30 cellular contexts compared by ENCODE assay signal in the genomic region with DNA sequence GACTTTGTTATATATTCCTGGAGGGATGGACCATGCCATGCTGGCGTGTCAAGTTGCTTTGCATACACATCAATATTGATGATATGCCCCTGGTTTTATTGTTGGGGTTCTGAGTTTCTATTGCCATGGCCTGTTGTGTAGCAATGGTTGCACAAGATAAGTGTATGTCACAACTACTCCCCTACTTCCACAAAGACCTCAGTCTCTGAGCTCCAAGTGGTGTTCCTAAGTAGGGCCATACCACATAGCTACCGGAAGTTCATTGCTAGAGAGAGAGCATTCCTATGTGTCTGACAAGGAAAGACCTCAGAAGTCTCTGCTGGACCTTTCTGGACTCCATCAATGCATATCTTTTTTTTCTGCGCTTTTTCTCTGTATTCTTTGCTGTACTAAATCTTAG. TPM values are rescaled to one million over a fixed set of nuclear protein-coding genes. Genes with fewer than 3 reads are reported as not detected.
DNase-seq lines count a peak whose midpoint lies in the region; ATAC-seq and TF ChIP-seq lines count a peak whose summit lies in the region.
"Had no signal": no experiment of that assay in that cellular context is flagged by ENCODE, and none has a peak within 500 bp of the region (broad histone marks: within the 10 kb centered on the region; RNA-seq: fewer than 3 reads in every experiment).

No MANE protein-coding gene starts in this region.

- intact Hi-C loops in left lung (cut with DNase I): no loop called here

- H3K27me3 Mint-ChIP-seq in effector memory CD8-positive, alpha-beta T cell: peaks cover 7 to 17% of the 10 kb centered on the region in 2 donors

- H3K9me3 Mint-ChIP-seq in effector memory CD8-positive, alpha-beta T cell: no peaks in the 10 kb centered on the region

- H3F3A ChIP-seq in smooth muscle cell (ENCODE audit: low read depth): no peaks in the 10 kb centered on the region

- H3K4me3 ChIP-seq in left lung (no peak overlapping the region), smooth muscle cell (no peak overlapping the region)
- H3K4me3 ChIP-seq: GM12878, GM23338, Peyer's patch had no signal

- ATAC-seq in left lung (peak; percentile 32), HG03139 (IDR thresholded peaks at IDR 0.05; ENCODE audit: unreplicated experiment) (no peak)
- ATAC-seq in effector memory CD8-positive, alpha-beta T cell (replicated peaks): no peak
- ATAC-seq: GM12878, GM23338 had no signal

- H3K36me3 ChIP-seq in left lung: no peaks in the 10 kb centered on the region
- no peaks in the 10 kb centered on the region for H3K36me3 ChIP-seq in smooth muscle cell (ENCODE audit: low read depth)
- H3K36me3 ChIP-seq: BE2C, Peyer's patch had no signal

- no peak overlapping the region for H3K4me2 ChIP-seq in smooth muscle cell
- H3K4me2 ChIP-seq: GM23338, SK-N-SH had no signal

- H3K4me1 ChIP-seq in left lung (peaks cover 0 to 8% of the 10 kb centered on the region in 2 donors), smooth muscle cell (ENCODE audit: low read depth) (no peaks in the 10 kb centered on the region)
- H3K4me1 ChIP-seq: BE2C, Peyer's patch had no signal

- H3K36me3 Mint-ChIP-seq in effector memory CD8-positive, alpha-beta T cell (ENCODE audit: insufficient read depth): no peaks in the 10 kb centered on the region
- H3K36me3 Mint-ChIP-seq: CD4-positive, CD25-positive, alpha-beta regulatory T cell had no signal

- H3K9ac ChIP-seq in smooth muscle cell (ENCODE audit: low read depth): no peak overlapping the region
- H3K9ac ChIP-seq: SK-N-SH had no signal

- DNase-seq in NOMO-1 (lab: John Stamatoyannopoulos, UW; ENCODE audit: unreplicated experiment in 2 of 2) (peak; percentile 29 to 30), NOMO-1 treated with dmso at 0.1 percent for 144 hours (lab: John Stamatoyannopoulos, UW; ENCODE audit: unreplicated experiment) (no peak), NOMO-1 treated with DMSO at 0.1 percent for 48 hours (lab: John Stamatoyannopoulos, UW; ENCODE audit: unreplicated experiment) (peak; percentile 15), left lung (no peak), smooth muscle cell (lab: John Stamatoyannopoulos, UW; ENCODE audit: unreplicated experiment) (no peak)
- no peak for DNase-seq in effector memory CD8-positive, alpha-beta T cell
- DNase-seq: BE2C; CD4-positive, CD25-positive, alpha-beta regulatory T cell; DMS79; EL; GDM1; H9; KBM-7; NCI-H1105; NCI-H1436 treated with DMSO at 0.1 percent for 48 hours; NCI-H1930; NCI-H2107; NCI-H446; NCI-H524 treated with DMSO at 0.1 percent for 48 hours; NCI-H774; OCI-M1; Peyer's patch; SHP77 treated with DMSO at 0.1 percent for 48 hours; SK-N-SH had no signal

- H3K27ac ChIP-seq in left lung (peak overlapping the region in 1 of 2 donors; percentile 71), smooth muscle cell (ENCODE audit: low read depth) (no peak overlapping the region)
- H3K27ac ChIP-seq: 22Rv1, Peyer's patch had no signal

- no peaks in the 10 kb centered on the region for H3K79me2 ChIP-seq in smooth muscle cell (ENCODE audit: low read depth)

- no peaks in the 10 kb centered on the region for H4K20me1 ChIP-seq in smooth muscle cell (ENCODE audit: low read depth)

- no peak overlapping the region for H2AFZ ChIP-seq in smooth muscle cell (ENCODE audit: low read depth)
- H2AFZ ChIP-seq: GM23338 had no signal

- H3K9me3 ChIP-seq in left lung (no peaks in the 10 kb centered on the region), smooth muscle cell (replicated peaks; ENCODE audit: low read depth) (no peaks in the 10 kb centered on the region)
- H3K9me3 ChIP-seq: BE2C, Peyer's patch, SK-N-SH had no signal

- TF ChIP-seq CTCF in left lung (IDR thresholded peaks at IDR 0.05) (no peak), smooth muscle cell (IDR thresholded peaks at IDR 0.05; ENCODE audit: borderline replicate concordance, insufficient read depth, poor library complexity, severe bottlenecking) (no peak)

- H3K27me3 ChIP-seq in left lung: no peaks in the 10 kb centered on the region
- no peaks in the 10 kb centered on the region for H3K27me3 ChIP-seq in smooth muscle cell (ENCODE audit: low read depth)
- H3K27me3 ChIP-seq: BE2C, Peyer's patch had no signal

- H3K4me1 Mint-ChIP-seq in effector memory CD8-positive, alpha-beta T cell (ENCODE audit: low read depth in 2 of 2): peaks cover 7% of the 10 kb centered on the region in 2 donors

- no peak overlapping the region for H3K4me3 Mint-ChIP-seq in effector memory CD8-positive, alpha-beta T cell
- H3K4me3 Mint-ChIP-seq: CD4-positive, CD25-positive, alpha-beta regulatory T cell; GM23338; H9 had no signal

- WGBS in smooth muscle cell (ENCODE audit: low lambda C conversion rate): 95% methylated on average over 3 of the region's 3 CpGs

- H3K27ac Mint-ChIP-seq in effector memory CD8-positive, alpha-beta T cell: no peak overlapping the region
- H3K27ac Mint-ChIP-seq: CD4-positive, CD25-positive, alpha-beta regulatory T cell; GM23338; H9 had no signal

RNA-seq across cellular contexts. Expression of gene TXNDC8, which starts 19.7 kb away (rescaled TPM):
- total RNA-seq in left lung (not detected), smooth muscle cell (not detected in 2 replicates)
- not detected in 2 replicates for polyA plus RNA-seq in smooth muscle cell
- total RNA-seq: CD4-positive, CD25-positive, alpha-beta regulatory T cell; GM12878; GM23338; H9; LHCN-M2; MCF 10A; Peyer's patch had no signal
- polyA plus RNA-seq: CD4-positive, CD25-positive, alpha-beta regulatory T cell; GM12878; GM23338; SK-N-SH had no signal

Comparison
In these comparisons a context has a peak if more than half of its experiments do, and no peak if none do; other contexts are left out.
1. DNase-seq: peak in NOMO-1 (2 of 2) and NOMO-1 treated with DMSO at 0.1 percent for 48 hours (single experiment); none in NOMO-1 treated with dmso at 0.1 percent for 144 hours (single experiment), left lung (0 of 2), smooth muscle cell (single experiment) and effector memory CD8-positive, alpha-beta T cell (0 of 3).